In genomic region chr7:74173866-74174605, GRCh38 we compare ENCODE assay signal across 8 cellular contexts.
DNase-seq lines count a peak whose midpoint lies in the region; TF ChIP-seq lines count a peak whose summit lies in the region.

Gene EIF4H, plus strand, starts transcription at chr7:74174356. Its CDS starts 28 bp downstream, at chr7:74174384.

- peak within 1 kb of the TSS; percentile 91 for H3K4me3 Mint-ChIP-seq in nephron progenitor cell
- H3K4me3 Mint-ChIP-seq in stimulated activated naive CD8-positive, alpha-beta T cell treated with anti-CD3 and anti-CD28 coated beads, Interleukin-15, Interleukin-2, amounts not matched to agents 100 ng/mL and 50 ng/mL, for 24 hours, result peak within 1 kb of the TSS; percentile 92

- peaks cover 2% of the 10 kb centered on the region for H3K27me3 Mint-ChIP-seq in nephron progenitor cell (ENCODE audit: low read depth, poor library complexity)
- no peaks in the 10 kb centered on the region for H3K27me3 Mint-ChIP-seq in stimulated activated naive CD8-positive, alpha-beta T cell treated with anti-CD3 and anti-CD28 coated beads, Interleukin-15, Interleukin-2, amounts not matched to agents 100 ng/mL and 50 ng/mL, for 24 hours

- peak within 1 kb of the TSS; percentile 95 for H3K9ac ChIP-seq in ES-I3 (ENCODE audit: low read depth, low read length)
- H3K9ac ChIP-seq in MM.1S (ENCODE audit: low read length), result peak within 1 kb of the TSS; percentile 95

- H3K27ac ChIP-seq in MM.1S (ENCODE audit: low read length), result peak within 1 kb of the TSS; percentile 54; the same call in 1 of the 2 replicates

- TF ChIP-seq CTCF in MM.1S (IDR thresholded peaks at IDR 0.05; ENCODE audit: low read length), result no peak
- no peak for TF ChIP-seq CTCF in nephron progenitor cell (IDR thresholded peaks at IDR 0.05)

- DNase-seq in HAP-1 (ENCODE audit: low spot score in 2 of 2) (peak; percentile 83 to 97), MM.1S (peak; percentile 93), SHP77 treated with DMSO at 0.1 percent for 48 hours (lab: John Stamatoyannopoulos, UW) (peak; percentile 68), fibroblast of the conjunctiva (ENCODE audit: low read depth) (peak; percentile 92), nephron progenitor cell (peak; percentile 98)
- DNase-seq in activated effector memory CD4-positive, alpha-beta T cell treated with anti-CD3 and anti-CD28 coated beads, Interleukin-2, amount 50 U/mL, for 16 hours, result peak; percentile 98

- peak within 1 kb of the TSS; percentile 90 for H3K4me3 ChIP-seq in HAP-1
- peak within 1 kb of the TSS; percentile 97 for H3K4me3 ChIP-seq in MM.1S (ENCODE audit: low read length)

- peaks cover 52% of the 10 kb centered on the region for H3K4me1 Mint-ChIP-seq in nephron progenitor cell
- H3K4me1 Mint-ChIP-seq in stimulated activated naive CD8-positive, alpha-beta T cell treated with anti-CD3 and anti-CD28 coated beads, Interleukin-15, Interleukin-2, amounts not matched to agents 100 ng/mL and 50 ng/mL, for 24 hours (ENCODE audit: low read depth), result peaks cover 53% of the 10 kb centered on the region

- peaks cover 37% of the 10 kb centered on the region for H4K20me1 ChIP-seq in MM.1S (ENCODE audit: insufficient read depth, low read length)

- peak within 1 kb of the TSS; percentile 98 for H3K4me2 ChIP-seq in MM.1S (ENCODE audit: low read depth, low read length)

- peaks cover 3% of the 10 kb centered on the region; the same call in 1 of the 2 replicates for H3F3A ChIP-seq in MM.1S (ENCODE audit: insufficient read depth, low read length)

- no peaks in the 10 kb centered on the region for H3K9me3 ChIP-seq in ES-I3 (ENCODE audit: control insufficient read depth, insufficient read depth, low read length)
- H3K9me3 ChIP-seq in HAP-1, result no peaks in the 10 kb centered on the region
- no peaks in the 10 kb centered on the region for H3K9me3 ChIP-seq in MM.1S (replicated peaks; ENCODE audit: insufficient read depth, low read length)

- H3K4me1 ChIP-seq in ES-I3 (ENCODE audit: insufficient read depth, low read length) (peaks cover 9% of the 10 kb centered on the region), HAP-1 (peaks cover 23% of the 10 kb centered on the region), MM.1S (ENCODE audit: low read length) (peaks cover 6% of the 10 kb centered on the region)

- H3K9me3 Mint-ChIP-seq in nephron progenitor cell, result no peaks in the 10 kb centered on the region
- no peaks in the 10 kb centered on the region for H3K9me3 Mint-ChIP-seq in stimulated activated naive CD8-positive, alpha-beta T cell treated with anti-CD3 and anti-CD28 coated beads, Interleukin-15, Interleukin-2, amounts not matched to agents 100 ng/mL and 50 ng/mL, for 24 hours

- peak within 1 kb of the TSS; percentile 96 for H2AFZ ChIP-seq in MM.1S (ENCODE audit: low read length)

- H3K36me3 ChIP-seq in ES-I3 (ENCODE audit: insufficient read depth, low read length) (peaks cover 7% of the 10 kb centered on the region; the same call in 1 of the 2 replicates), HAP-1 (replicated peaks) (peaks cover 28% of the 10 kb centered on the region), MM.1S (replicated peaks; ENCODE audit: insufficient read depth, low read length) (no peaks in the 10 kb centered on the region)

- H3K36me3 Mint-ChIP-seq in nephron progenitor cell (ENCODE audit: low read depth), result peaks cover 14% of the 10 kb centered on the region
- peaks cover 35% of the 10 kb centered on the region for H3K36me3 Mint-ChIP-seq in stimulated activated naive CD8-positive, alpha-beta T cell treated with anti-CD3 and anti-CD28 coated beads, Interleukin-15, Interleukin-2, amounts not matched to agents 100 ng/mL and 50 ng/mL, for 24 hours (ENCODE audit: low read depth)

- in situ Hi-C loops in HAP-1 (cut with MboI; ENCODE audit: low sequenced_read_pairs), result no loop called here

- H3K79me2 ChIP-seq in MM.1S (ENCODE audit: low read length), result peaks cover 53% of the 10 kb centered on the region

- H3K9me2 ChIP-seq in MM.1S (replicated peaks; ENCODE audit: insufficient read depth, low read length), result no peaks in the 10 kb centered on the region

- peak within 1 kb of the TSS; percentile 99 for H3K27ac Mint-ChIP-seq in nephron progenitor cell
- peak within 1 kb of the TSS; percentile 90 for H3K27ac Mint-ChIP-seq in stimulated activated naive CD8-positive, alpha-beta T cell treated with anti-CD3 and anti-CD28 coated beads, Interleukin-15, Interleukin-2, amounts not matched to agents 100 ng/mL and 50 ng/mL, for 24 hours

- H3K27me3 ChIP-seq in HAP-1 (ENCODE audit: low read depth) (no peaks in the 10 kb centered on the region), MM.1S (replicated peaks; ENCODE audit: insufficient read depth, low read length) (no peaks in the 10 kb centered on the region)

Comparison
In these comparisons a context has a peak if more than half of its experiments do, and no peak if none do; other contexts are left out.
1. Peak in every context shown above with its lines: DNase-seq, H3K4me3 ChIP-seq and H3K27ac ChIP-seq.